Comparison of ENCODE assay signal across 9 cellular contexts in genomic region chr14:68685419-68686211, GRCh38.
DNase-seq lines count a peak whose midpoint lies in the region; ATAC-seq and TF ChIP-seq lines count a peak whose summit lies in the region.
"Had no signal": no experiment of that assay in that cellular context is flagged by ENCODE, and none has a peak within 500 bp of the region (broad histone marks: within the 10 kb centered on the region; RNA-seq: fewer than 3 reads in every experiment).

No MANE protein-coding gene starts in this region.

- no peaks in the 10 kb centered on the region for H3K9me3 Mint-ChIP-seq in activated naive CD8-positive, alpha-beta T cell treated with anti-CD3 and anti-CD28 coated beads for 36 hours
- no peaks in the 10 kb centered on the region for H3K9me3 Mint-ChIP-seq in stimulated activated naive B cell treated with anti-CD40 and anti-IgM and Interleukin-4, amounts not matched to agents 10 μg/mL and 1 μg/mL and 100 μg/mL, for 72 hours

- no peaks in the 10 kb centered on the region for H3K36me3 ChIP-seq in muscle layer of duodenum (ENCODE audit: control insufficient read depth in 1 of 2, insufficient read depth in 2 of 2, low read length in 2 of 2)

- no peaks in the 10 kb centered on the region for H3K9me3 ChIP-seq in muscle layer of duodenum (ENCODE audit: control insufficient read depth in 1 of 2, low read length in 2 of 2)

- no peaks in the 10 kb centered on the region for H3K27me3 ChIP-seq in muscle layer of duodenum (ENCODE audit: low read depth, low read length)

- H3K4me3 ChIP-seq in muscle layer of duodenum (ENCODE audit: low read depth in 1 of 2, low read length in 2 of 2) = no peak overlapping the region

- H3K36me3 Mint-ChIP-seq in activated naive CD8-positive, alpha-beta T cell treated with anti-CD3 and anti-CD28 coated beads for 36 hours = no peaks in the 10 kb centered on the region
- no peaks in the 10 kb centered on the region for H3K36me3 Mint-ChIP-seq in stimulated activated naive B cell treated with anti-CD40 and anti-IgM and Interleukin-4, amounts not matched to agents 10 μg/mL and 1 μg/mL and 100 μg/mL, for 72 hours

- TF ChIP-seq POLR2A in Raji (IDR thresholded peaks at IDR 0.05; ENCODE audit: insufficient read depth, low read depth, low read length) = peak; percentile 37; the same call in 1 of the 2 replicates

- H3K4me1 Mint-ChIP-seq in activated naive CD8-positive, alpha-beta T cell treated with anti-CD3 and anti-CD28 coated beads for 36 hours = peaks cover 55% of the 10 kb centered on the region
- H3K4me1 Mint-ChIP-seq in stimulated activated naive B cell treated with anti-CD40 and anti-IgM and Interleukin-4, amounts not matched to agents 10 μg/mL and 1 μg/mL and 100 μg/mL, for 72 hours = peaks cover 69 to 95% of the 10 kb centered on the region in 2 donors

- H3K27me3 Mint-ChIP-seq in activated naive CD8-positive, alpha-beta T cell treated with anti-CD3 and anti-CD28 coated beads for 36 hours = no peaks in the 10 kb centered on the region
- H3K27me3 Mint-ChIP-seq in stimulated activated naive B cell treated with anti-CD40 and anti-IgM and Interleukin-4, amounts not matched to agents 10 μg/mL and 1 μg/mL and 100 μg/mL, for 72 hours = no peaks in the 10 kb centered on the region

- peak; percentile 59 for ATAC-seq in HG03103 (IDR thresholded peaks at IDR 0.05; ENCODE audit: low read depth, unreplicated experiment)
- peak; percentile 90 to 91 for ATAC-seq in stimulated activated naive B cell treated with anti-CD40 and anti-IgM and Interleukin-4, amounts not matched to agents 10 μg/mL and 1 μg/mL and 100 μg/mL, for 72 hours (replicated peaks)

- peak in 2 of 3 experiments; percentile 7 to 57 for DNase-seq in NCI-H1417 (lab: John Stamatoyannopoulos, UW)
- no peak for DNase-seq in NCI-H1417 treated with DMSO at 0.1 percent for 48 hours (lab: John Stamatoyannopoulos, UW)
- peak; percentile 82 for DNase-seq in activated naive CD8-positive, alpha-beta T cell treated with anti-CD3 and anti-CD28 coated beads for 36 hours
- peak; percentile 88 for DNase-seq in stimulated activated naive B cell treated with anti-CD40 and anti-IgM and Interleukin-4, amounts not matched to agents 10 μg/mL and 1 μg/mL and 100 μg/mL, for 72 hours
- DNase-seq in hippocampal formation (lab: John Stamatoyannopoulos, UW) = no peak

- peak overlapping the region; percentile 53 for H3K4me3 Mint-ChIP-seq in activated naive CD8-positive, alpha-beta T cell treated with anti-CD3 and anti-CD28 coated beads for 36 hours
- H3K4me3 Mint-ChIP-seq in stimulated activated naive B cell treated with anti-CD40 and anti-IgM and Interleukin-4, amounts not matched to agents 10 μg/mL and 1 μg/mL and 100 μg/mL, for 72 hours = peak overlapping the region; percentile 36 to 53

- peaks cover 31 to 40% of the 10 kb centered on the region in 2 donors for H3K4me1 ChIP-seq in muscle layer of duodenum (ENCODE audit: control insufficient read depth in 1 of 2, insufficient read depth in 2 of 2, low read length in 2 of 2)

- peak overlapping the region; percentile 33 for H3K27ac ChIP-seq in muscle layer of duodenum (ENCODE audit: low read length)
- H3K27ac ChIP-seq: 22Rv1 had no signal

- H3K27ac Mint-ChIP-seq in activated naive CD8-positive, alpha-beta T cell treated with anti-CD3 and anti-CD28 coated beads for 36 hours = peak overlapping the region; percentile 89
- peak overlapping the region; percentile 97 for H3K27ac Mint-ChIP-seq in stimulated activated naive B cell treated with anti-CD40 and anti-IgM and Interleukin-4, amounts not matched to agents 10 μg/mL and 1 μg/mL and 100 μg/mL, for 72 hours

Comparison
In these comparisons a context has a peak if more than half of its experiments do, and no peak if none do; other contexts are left out.
1. DNase-seq: peak in NCI-H1417 (2 of 3), activated naive CD8-positive, alpha-beta T cell treated with anti-CD3 and anti-CD28 coated beads for 36 hours (single experiment) and stimulated activated naive B cell treated with anti-CD40 and anti-IgM and Interleukin-4, amounts not matched to agents 10 μg/mL and 1 μg/mL and 100 μg/mL, for 72 hours (single experiment); none in NCI-H1417 treated with DMSO at 0.1 percent for 48 hours (single experiment) and hippocampal formation (0 of 2).